ENCODE assay signal across 18 cellular contexts in genomic region chr6:47258724-47259347, GRCh38.
"Had no signal": no experiment of that assay in that cellular context is flagged by ENCODE, and none has a peak within 500 bp of the region (broad histone marks: within the 10 kb centered on the region; RNA-seq: fewer than 3 reads in every experiment).

No MANE protein-coding gene starts in this region.

- H3K27me3 Mint-ChIP-seq: activated CD4-positive, alpha-beta T cell treated with anti-CD3 and anti-CD28 coated beads for 36 hours; activated naive CD4-positive, alpha-beta T cell treated with anti-CD3 and anti-CD28 coated beads, Interleukin-2, amount 50 U/mL, for 24 hours had no signal

- H3K4me1 Mint-ChIP-seq: activated CD4-positive, alpha-beta T cell treated with anti-CD3 and anti-CD28 coated beads for 36 hours; activated naive CD4-positive, alpha-beta T cell treated with anti-CD3 and anti-CD28 coated beads, Interleukin-2, amount 50 U/mL, for 24 hours; mesothelial cell of epicardium had no signal

- FAIRE-seq: bronchial epithelial cell, kidney had no signal

- H3K9me3 ChIP-seq: ascending aorta, gastrocnemius medialis, transverse colon had no signal

- H3K4me1 ChIP-seq: ascending aorta, gastrocnemius medialis, transverse colon had no signal

- DNase-seq: activated CD4-positive, alpha-beta T cell treated with anti-CD3 and anti-CD28 coated beads for 36 hours; activated CD4-positive, alpha-beta T cell treated with anti-CD3 and anti-CD28 coated beads, Interleukin-2, amount 50 U/mL, for 48 hours; activated gamma-delta T cell; effector CD4-positive, alpha-beta T cell; gastrocnemius medialis; head of caudate nucleus; kidney; nephron progenitor cell; stimulated activated CD4-positive, alpha-beta T cell treated with anti-CD3 and anti-CD28 coated beads, Interleukin-2, amount 100 ng/mL, for 24 hours; stimulated activated naive CD8-positive, alpha-beta T cell treated with anti-CD3 and anti-CD28 coated beads, Interleukin-15, Interleukin-2, amounts not matched to agents 100 U/mL and 50 U/mL, for 24 hours; substantia nigra; transverse colon had no signal

- H3K36me3 ChIP-seq: ascending aorta, gastrocnemius medialis, transverse colon had no signal

- H3K4me3 ChIP-seq: ascending aorta, gastrocnemius medialis, transverse colon had no signal

- H3K27me3 ChIP-seq: ascending aorta, gastrocnemius medialis, transverse colon had no signal

- H3K27ac ChIP-seq: ascending aorta, gastrocnemius medialis, transverse colon had no signal

- H3K36me3 Mint-ChIP-seq: activated naive CD4-positive, alpha-beta T cell treated with anti-CD3 and anti-CD28 coated beads, Interleukin-2, amount 50 U/mL, for 24 hours had no signal

- ATAC-seq: activated CD4-positive, alpha-beta T cell treated with anti-CD3 and anti-CD28 coated beads for 36 hours; gastrocnemius medialis; left lobe of liver; stimulated activated naive CD8-positive, alpha-beta T cell treated with anti-CD3 and anti-CD28 coated beads, Interleukin-15, Interleukin-2, amounts not matched to agents 100 U/mL and 50 U/mL, for 24 hours; WTC11 had no signal

- H3K9me3 Mint-ChIP-seq: activated naive CD4-positive, alpha-beta T cell treated with anti-CD3 and anti-CD28 coated beads, Interleukin-2, amount 50 U/mL, for 24 hours; mesothelial cell of epicardium; nephron progenitor cell; WTC11 had no signal

- H3K27ac Mint-ChIP-seq: activated CD4-positive, alpha-beta T cell treated with anti-CD3 and anti-CD28 coated beads for 36 hours; activated naive CD4-positive, alpha-beta T cell treated with anti-CD3 and anti-CD28 coated beads, Interleukin-2, amount 50 U/mL, for 24 hours; mesothelial cell of epicardium; nephron progenitor cell had no signal

- H3K4me3 Mint-ChIP-seq: activated CD4-positive, alpha-beta T cell treated with anti-CD3 and anti-CD28 coated beads for 36 hours; activated naive CD4-positive, alpha-beta T cell treated with anti-CD3 and anti-CD28 coated beads, Interleukin-2, amount 50 U/mL, for 24 hours; mesothelial cell of epicardium; nephron progenitor cell; WTC11 had no signal
